ENCODE assay signal across 24 cellular contexts in genomic region chr20:34995696-34996095, GRCh38.
"Had no signal": no experiment of that assay in that cellular context is flagged by ENCODE, and none has a peak within 500 bp of the region (broad histone marks: within the 10 kb centered on the region; RNA-seq: fewer than 3 reads in every experiment).

No MANE protein-coding gene starts in this region.

- H3K27me3 Mint-ChIP-seq: activated CD4-positive, alpha-beta memory T cell treated with anti-CD3 and anti-CD28 coated beads, Interleukin-2, amount 10 ng/mL, durations not matched to agents 7 days and 5 days; activated CD4-positive, alpha-beta T cell treated with anti-CD3 and anti-CD28 coated beads for 36 hours; activated naive CD8-positive, alpha-beta T cell treated with anti-CD3 and anti-CD28 coated beads for 36 hours; activated T-helper 17 cell treated with anti-CD3 and anti-CD28 coated beads, Interleukin-2, amount 50 U/mL, for 72 hours; T-cell had no signal

- ATAC-seq: activated CD4-positive, alpha-beta T cell treated with anti-CD3 and anti-CD28 coated beads for 36 hours; activated T-helper 17 cell treated with anti-CD3 and anti-CD28 coated beads, Interleukin-2, amount 50 U/mL, for 72 hours; T-cell had no signal

- H3K27me3 ChIP-seq: Peyer's patch had no signal

- H3K9me3 Mint-ChIP-seq: activated CD4-positive, alpha-beta memory T cell treated with anti-CD3 and anti-CD28 coated beads, Interleukin-2, amount 10 ng/mL, durations not matched to agents 7 days and 5 days; activated naive CD8-positive, alpha-beta T cell treated with anti-CD3 and anti-CD28 coated beads for 36 hours; activated T-helper 17 cell treated with anti-CD3 and anti-CD28 coated beads, Interleukin-2, amount 50 U/mL, for 72 hours; T-cell had no signal

- H3K9me3 ChIP-seq: Peyer's patch had no signal

- H3K27ac Mint-ChIP-seq: activated CD4-positive, alpha-beta memory T cell treated with anti-CD3 and anti-CD28 coated beads, Interleukin-2, amount 10 ng/mL, durations not matched to agents 7 days and 5 days; activated CD4-positive, alpha-beta T cell treated with anti-CD3 and anti-CD28 coated beads for 36 hours; activated naive CD8-positive, alpha-beta T cell treated with anti-CD3 and anti-CD28 coated beads for 36 hours; activated T-helper 17 cell treated with anti-CD3 and anti-CD28 coated beads, Interleukin-2, amount 50 U/mL, for 72 hours had no signal

- H3K4me3 ChIP-seq: Peyer's patch, SK-N-MC had no signal

- H3K27ac ChIP-seq: SK-N-MC, VCaP had no signal

- H3K4me3 Mint-ChIP-seq: activated CD4-positive, alpha-beta memory T cell treated with anti-CD3 and anti-CD28 coated beads, Interleukin-2, amount 10 ng/mL, durations not matched to agents 7 days and 5 days; activated CD4-positive, alpha-beta T cell treated with anti-CD3 and anti-CD28 coated beads for 36 hours; activated naive CD8-positive, alpha-beta T cell treated with anti-CD3 and anti-CD28 coated beads for 36 hours; activated T-helper 17 cell treated with anti-CD3 and anti-CD28 coated beads, Interleukin-2, amount 50 U/mL, for 72 hours had no signal

- H3K4me1 Mint-ChIP-seq: activated naive CD8-positive, alpha-beta T cell treated with anti-CD3 and anti-CD28 coated beads for 36 hours had no signal

- DNase-seq: activated CD4-positive, alpha-beta memory T cell treated with anti-CD3 and anti-CD28 coated beads, Interleukin-2, amount 10 ng/mL, durations not matched to agents 7 days and 5 days; activated CD4-positive, alpha-beta T cell treated with anti-CD3 and anti-CD28 coated beads for 36 hours; activated CD4-positive, alpha-beta T cell treated with anti-CD3 and anti-CD28 coated beads, Interleukin-2, amount 50 U/mL, for 1 hour; activated CD4-positive, CD25-positive, alpha-beta regulatory T cell; activated gamma-delta T cell; activated naive CD8-positive, alpha-beta T cell treated with anti-CD3 and anti-CD28 coated beads for 36 hours; activated T-cell treated with anti-CD3 and anti-CD28 coated beads for 4 hours; activated T-cell treated with anti-CD3 and anti-CD28 coated beads, Interleukin-2, amount 50 U/mL, for 48 hours; caudate nucleus; MM.1S; NCI-H1105; NCI-H1436; NCI-H1694 treated with DMSO at 0.1 percent for 48 hours; NCI-H2029 treated with DMSO at 0.1 percent for 48 hours; NCI-H345; NCI-H510A; NCI-H526 treated with DMSO at 0.1 percent for 48 hours; NK-92 treated with Interleukin-12 subunit alpha and Interleukin-12 subunit beta, amount 100 ng/mL, for 24 hours; SIG-M5; T-cell had no signal
